Comparison of ENCODE assay signal across 15 cellular contexts in the genomic region with DNA sequence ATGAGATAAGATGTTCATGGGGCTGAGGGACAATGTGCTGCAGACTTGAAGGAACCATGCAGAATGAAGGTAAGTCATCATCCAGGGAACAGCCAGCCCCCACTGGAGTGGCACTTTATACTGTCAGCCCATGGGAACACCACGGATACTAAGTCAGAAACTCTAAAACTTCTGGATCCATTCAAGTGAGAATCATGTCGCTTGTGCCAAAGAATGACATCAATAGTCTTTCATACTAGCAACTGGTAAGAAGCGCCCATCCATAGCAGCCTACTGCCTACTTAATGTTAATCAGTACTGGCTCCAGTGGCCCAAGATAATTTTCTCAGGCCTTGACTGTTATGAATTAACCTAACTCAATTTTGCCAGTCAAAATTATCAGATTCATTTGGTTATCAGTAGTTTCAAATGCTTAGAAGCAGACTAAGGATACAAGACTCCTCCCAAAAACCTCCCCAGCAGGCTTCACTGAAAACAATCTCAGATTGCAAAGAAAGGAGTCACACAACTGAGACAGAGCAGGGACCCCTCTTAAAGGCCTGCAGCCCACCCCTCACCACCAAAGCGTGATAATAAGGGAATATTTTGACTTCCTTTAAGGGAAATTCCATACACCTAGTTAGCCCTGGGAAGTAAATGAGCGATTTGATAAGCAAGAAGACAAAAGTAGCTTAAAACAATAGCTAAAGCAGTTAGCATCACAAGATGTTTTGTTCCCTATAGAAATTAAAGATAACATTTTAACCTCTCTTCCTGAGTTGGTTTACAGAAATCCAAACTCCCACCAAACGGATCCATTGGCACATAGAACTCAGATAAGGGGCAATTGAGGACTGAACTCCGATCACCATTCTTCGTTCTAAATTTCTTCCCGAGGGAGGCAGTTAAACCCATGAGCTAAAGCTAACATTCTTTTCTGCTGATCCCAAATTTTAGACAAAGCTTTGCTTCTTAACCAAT.
A peak's percentile ranks its signal among the peaks of the same experiment; 100 is the strongest.
DNase-seq lines count a peak whose midpoint lies in the region; ATAC-seq and TF ChIP-seq lines count a peak whose summit lies in the region.
"Had no signal": no experiment of that assay in that cellular context is flagged by ENCODE, and none has a peak within 500 bp of the region (broad histone marks: within the 10 kb centered on the region; RNA-seq: fewer than 3 reads in every experiment).

No MANE protein-coding gene starts in this region.

- H3K27me3 ChIP-seq in kidney epithelial cell (ENCODE audit: control insufficient read depth, insufficient read depth, low read length): no peaks in the 10 kb centered on the region
- H3K27me3 ChIP-seq: BLaER1 treated with 17β-estradiol and CSF1 and Interleukin-3, amounts not matched to agents 10 nM and 100 nM had no signal

- CTCF ChIA-PET in T-cell (lab: Charles Lee): interaction anchor here (0.6 to 0.8 kb wide), 3 partner anchors 220 to 1033 kb away, joined by 3 read pairs; no protein-coding TSS in a partner anchor

- in situ Hi-C loops in Caki2 (cut with HindIII; ENCODE audit: low pct_unique_long_range_greater_than_20kb, low sequenced_read_pairs): no loop called here
- in situ Hi-C loops in GM13976 (cut with MboI; ENCODE audit: low sequenced_read_pairs, unreplicated experiment): no loop called here

- H3K27me3 Mint-ChIP-seq in T-cell: no peaks in the 10 kb centered on the region
- H3K27me3 Mint-ChIP-seq in naive thymus-derived CD8-positive, alpha-beta T cell: no peaks in the 10 kb centered on the region
- no peaks in the 10 kb centered on the region for H3K27me3 Mint-ChIP-seq in T-helper 17 cell

- peaks cover 0 to 15% (median 2%) of the 10 kb centered on the region in 3 donors for H3K9me3 Mint-ChIP-seq in T-cell
- peaks cover 0 to 17% (median 2%) of the 10 kb centered on the region in 9 donors for H3K9me3 Mint-ChIP-seq in naive thymus-derived CD8-positive, alpha-beta T cell

- H3K4me3 ChIP-seq in kidney epithelial cell (ENCODE audit: low read depth, low read length): no peak overlapping the region
- H3K4me3 ChIP-seq: BLaER1 treated with 17β-estradiol and CSF1 and Interleukin-3, amounts not matched to agents 10 nM and 100 nM; K562 had no signal

- H3K36me3 ChIP-seq in kidney epithelial cell (ENCODE audit: control insufficient read depth, insufficient read depth, low read length): peaks cover 1% of the 10 kb centered on the region

- TF ChIP-seq CTCF in kidney epithelial cell (IDR thresholded peaks at IDR 0.05; ENCODE audit: insufficient read depth, low read length, poor library complexity, severe bottlenecking) (no peak), GM13976 (IDR thresholded peaks at IDR 0.05; ENCODE audit: borderline replicate concordance, control extremely low read depth, extremely low read depth, insufficient read depth, missing control alignments) (no peak)

- DNase-seq in Caki2 (ENCODE audit: low read depth) (peak; percentile 57), T-cell (no peak), kidney epithelial cell (ENCODE audit: low read depth) (peak; percentile 34), GM13976 (ENCODE audit: low spot score) (no peak), T-helper 17 cell (no peak), left colon (no peak)
- no peak for DNase-seq in naive thymus-derived CD8-positive, alpha-beta T cell
- DNase-seq: HCEC 1CT, NCI-H1092 treated with DMSO at 0.1 percent for 48 hours, NCI-H1694 treated with DMSO at 0.1 percent for 48 hours, NCI-H82, SK-N-SH had no signal

- POLR2A ChIA-PET in T-cell (lab: Charles Lee): interaction anchor here in 1 of 2 donors (0.6 kb wide), 1 partner anchor 1725 kb away, joined by 5 read pairs; no protein-coding TSS in a partner anchor
- POLR2A ChIA-PET in naive thymus-derived CD8-positive, alpha-beta T cell (lab: Charles Lee): no interaction called here

- H3K27ac Mint-ChIP-seq in T-cell (peak overlapping the region; percentile 3 to 73), T-helper 17 cell (no peak overlapping the region)
- H3K27ac Mint-ChIP-seq in naive thymus-derived CD8-positive, alpha-beta T cell: peak overlapping the region in 9 of 10 donors; percentile 32 to 80 (median 50)

- H3K4me3 Mint-ChIP-seq in T-cell (no peak overlapping the region), T-helper 17 cell (no peak overlapping the region)
- peak overlapping the region in 1 of 10 donors; percentile 17 for H3K4me3 Mint-ChIP-seq in naive thymus-derived CD8-positive, alpha-beta T cell

- H3K4me1 Mint-ChIP-seq in T-cell (peaks cover 21 to 40% (median 33%) of the 10 kb centered on the region in 3 donors), T-helper 17 cell (peaks cover 3% of the 10 kb centered on the region)
- H3K4me1 Mint-ChIP-seq in naive thymus-derived CD8-positive, alpha-beta T cell: peaks cover 28 to 80% (median 60%) of the 10 kb centered on the region in 4 donors

- H3K36me3 Mint-ChIP-seq in T-cell (peaks cover 22% of the 10 kb centered on the region), T-helper 17 cell (ENCODE audit: low read depth) (no peaks in the 10 kb centered on the region)
- H3K36me3 Mint-ChIP-seq in naive thymus-derived CD8-positive, alpha-beta T cell: peaks cover 3 to 22% (median 4%) of the 10 kb centered on the region in 3 donors

- intact Hi-C loops in left colon (cut with DNase I, micrococcal nuclease): no loop called here

- ATAC-seq in T-cell (replicated peaks in 1 of 4) (no peak), T-helper 17 cell (no peak), left colon (no peak)
- ATAC-seq in naive thymus-derived CD8-positive, alpha-beta T cell: no peak
- ATAC-seq: K562, Right ventricle myocardium inferior had no signal

- no peaks in the 10 kb centered on the region for H3K9me3 ChIP-seq in T-helper 17 cell (ENCODE audit: control insufficient read depth, low read length, poor library complexity, severe bottlenecking)
- H3K9me3 ChIP-seq: SK-N-SH had no signal

Comparison
In these comparisons a context has a peak if more than half of its experiments do, and no peak if none do; other contexts are left out.
1. DNase-seq: peak in Caki2 (single experiment) and kidney epithelial cell (single experiment); none in T-cell (0 of 34), naive thymus-derived CD8-positive, alpha-beta T cell (0 of 10), GM13976 (single experiment), T-helper 17 cell (0 of 3) and left colon (0 of 2).